ENCODE assay signal across 32 cellular contexts in genomic region chrX:21174439-21174838, GRCh38.
"Had no signal": no experiment of that assay in that cellular context is flagged by ENCODE, and none has a peak within 500 bp of the region (broad histone marks: within the 10 kb centered on the region; RNA-seq: fewer than 3 reads in every experiment).

No MANE protein-coding gene starts in this region.

- DNase-seq: hippocampal formation; immature natural killer cell; kidney; left colon; left lung; lower lobe of right lung; mammary epithelial cell; midbrain; mucosa of descending colon; naive thymus-derived CD4-positive, alpha-beta T cell; nucleus accumbens; pancreas; posterior cingulate gyrus; retina; right cardiac atrium; stimulated activated CD4-positive, alpha-beta T cell treated with anti-CD3 and anti-CD28 coated beads, Interleukin-12 subunit alpha, Interleukin-12 subunit beta, amount 100 ng/mL, for 4 hours; stimulated activated CD4-positive, alpha-beta T cell treated with anti-CD3 and anti-CD28 coated beads, Interleukin-15, amount 100 ng/mL, for 24 hours; stimulated activated CD4-positive, alpha-beta T cell treated with anti-CD3 and anti-CD28 coated beads, Interleukin-2, amount 100 ng/mL, for 24 hours; stimulated activated CD4-positive, alpha-beta T cell treated with anti-CD3 and anti-CD28 coated beads, Interleukin-4, amount 100 ng/mL, for 1 hour; stimulated activated naive B cell treated with anti-CD40 and anti-IgM and Interleukin-4, amounts not matched to agents 10 μg/mL and 1 μg/mL and 100 μg/mL, for 72 hours; stimulated activated naive CD8-positive, alpha-beta T cell treated with anti-CD3 and anti-CD28 coated beads, Interleukin-15, Interleukin-2, amounts not matched to agents 100 U/mL and 50 U/mL, for 24 hours; tibial artery; trophoblast cell; upper lobe of right lung had no signal

- FAIRE-seq: kidney, pancreas, urothelium cell line had no signal

- H3K27me3 Mint-ChIP-seq: naive thymus-derived CD4-positive, alpha-beta T cell; natural killer cell treated with Interleukin-12 subunit alpha and Interleukin-12 subunit beta and Interleukin-15 and Interleukin-18, amount 100 ng/mL, for 72 hours; stimulated activated naive B cell treated with anti-CD40 and anti-IgM and Interleukin-4, amounts not matched to agents 10 μg/mL and 1 μg/mL and 100 μg/mL, for 72 hours had no signal

- ATAC-seq: left colon; left lung; lower lobe of right lung; mucosa of descending colon; naive thymus-derived CD4-positive, alpha-beta T cell; natural killer cell treated with Interleukin-12 subunit alpha and Interleukin-12 subunit beta and Interleukin-15 and Interleukin-18, amount 100 ng/mL, for 72 hours; right cardiac atrium; sciatic nerve; stimulated activated naive B cell treated with anti-CD40 and anti-IgM and Interleukin-4, amounts not matched to agents 10 μg/mL and 1 μg/mL and 100 μg/mL, for 72 hours; stimulated activated naive CD8-positive, alpha-beta T cell treated with anti-CD3 and anti-CD28 coated beads, Interleukin-15, Interleukin-2, amounts not matched to agents 100 U/mL and 50 U/mL, for 24 hours; upper lobe of right lung had no signal

- H3K27ac ChIP-seq: left lung, lower lobe of right lung, pancreas, prostate gland, skin epidermis, suprapubic skin, thoracic aorta, tibial artery, upper lobe of right lung had no signal

- H3K4me1 Mint-ChIP-seq: immature natural killer cell; naive thymus-derived CD4-positive, alpha-beta T cell; neural crest cell; stimulated activated naive B cell treated with anti-CD40 and anti-IgM and Interleukin-4, amounts not matched to agents 10 μg/mL and 1 μg/mL and 100 μg/mL, for 72 hours had no signal

- H3K9me3 Mint-ChIP-seq: immature natural killer cell; naive thymus-derived CD4-positive, alpha-beta T cell; neural crest cell; stimulated activated naive B cell treated with anti-CD40 and anti-IgM and Interleukin-4, amounts not matched to agents 10 μg/mL and 1 μg/mL and 100 μg/mL, for 72 hours had no signal

- H3K36me3 ChIP-seq: left lung, lower lobe of right lung, pancreas, prostate gland, suprapubic skin, thoracic aorta, tibial artery, upper lobe of right lung had no signal

- H3K4me1 ChIP-seq: left lung, lower lobe of right lung, pancreas, prostate gland, suprapubic skin, tibial artery, upper lobe of right lung had no signal

- H3K27me3 ChIP-seq: left lung, suprapubic skin, tibial artery, upper lobe of right lung had no signal

- H3K9me3 ChIP-seq: left lung, lower lobe of right lung, mucosa of descending colon, pancreas, prostate gland, suprapubic skin, thoracic aorta, tibial artery, upper lobe of right lung had no signal

- H3K4me3 ChIP-seq: left lung, lower lobe of right lung, mucosa of descending colon, pancreas, prostate gland, skin epidermis, suprapubic skin, thoracic aorta, tibial artery, upper lobe of right lung had no signal

- H3K27ac Mint-ChIP-seq: immature natural killer cell; naive thymus-derived CD4-positive, alpha-beta T cell; natural killer cell treated with Interleukin-12 subunit alpha and Interleukin-12 subunit beta and Interleukin-15 and Interleukin-18, amount 100 ng/mL, for 72 hours; stimulated activated naive B cell treated with anti-CD40 and anti-IgM and Interleukin-4, amounts not matched to agents 10 μg/mL and 1 μg/mL and 100 μg/mL, for 72 hours had no signal

- H3K36me3 Mint-ChIP-seq: immature natural killer cell; naive thymus-derived CD4-positive, alpha-beta T cell; natural killer cell treated with Interleukin-12 subunit alpha and Interleukin-12 subunit beta and Interleukin-15 and Interleukin-18, amount 100 ng/mL, for 72 hours; stimulated activated naive B cell treated with anti-CD40 and anti-IgM and Interleukin-4, amounts not matched to agents 10 μg/mL and 1 μg/mL and 100 μg/mL, for 72 hours had no signal

- H3K4me3 Mint-ChIP-seq: immature natural killer cell; naive thymus-derived CD4-positive, alpha-beta T cell; natural killer cell treated with Interleukin-12 subunit alpha and Interleukin-12 subunit beta and Interleukin-15 and Interleukin-18, amount 100 ng/mL, for 72 hours; neural crest cell; stimulated activated naive B cell treated with anti-CD40 and anti-IgM and Interleukin-4, amounts not matched to agents 10 μg/mL and 1 μg/mL and 100 μg/mL, for 72 hours had no signal
